ENCODE assay signal across 29 cellular contexts in the genomic region with DNA sequence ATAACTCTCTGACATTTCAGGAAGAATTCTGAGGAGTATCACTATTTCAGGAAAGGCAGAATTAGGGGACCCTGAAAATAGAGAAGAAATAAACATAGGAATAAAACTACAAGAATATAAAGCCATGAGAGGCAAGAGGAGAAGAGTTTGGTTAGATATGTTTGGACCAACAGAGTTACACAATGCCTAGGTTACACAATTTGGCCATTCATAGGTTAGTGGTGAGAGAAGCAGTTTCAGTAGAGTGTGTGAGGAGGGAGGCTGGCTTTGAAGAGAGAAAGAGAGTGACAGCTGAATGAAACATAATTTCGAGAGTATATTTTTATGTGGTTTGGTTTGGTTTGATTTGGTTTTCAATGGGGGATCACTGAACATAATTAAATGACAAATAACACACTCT.
"Had no signal": no experiment of that assay in that cellular context is flagged by ENCODE, and none has a peak within 500 bp of the region (broad histone marks: within the 10 kb centered on the region; RNA-seq: fewer than 3 reads in every experiment).

No MANE protein-coding gene starts in this region.

- ATAC-seq: activated CD4-positive, alpha-beta T cell treated with anti-CD3 and anti-CD28 coated beads for 36 hours; activated CD8-positive, alpha-beta memory T cell treated with anti-CD3 and anti-CD28 coated beads, Interleukin-2, amount 10 ng/mL, durations not matched to agents 7 days and 5 days; activated CD8-positive, alpha-beta T cell treated with anti-CD3 and anti-CD28 coated beads, Interleukin-2, amount 10 ng/mL, durations not matched to agents 7 days and 5 days; activated naive CD4-positive, alpha-beta T cell treated with anti-CD3 and anti-CD28 coated beads, Interleukin-2, amount 50 U/mL, for 72 hours; body of pancreas; foreskin keratinocyte; heart right ventricle; left colon; naive thymus-derived CD8-positive, alpha-beta T cell; pancreas; stimulated activated memory B cell treated with anti-CD40 and anti-IgM and Interleukin-4, amounts not matched to agents 10 μg/mL and 1 μg/mL and 100 μg/mL, for 72 hours; stimulated activated naive CD8-positive, alpha-beta T cell treated with anti-CD3 and anti-CD28 coated beads, Interleukin-15, amount 100 ng/mL, for 72 hours had no signal

- H3K27ac ChIP-seq: body of pancreas, coronary artery, dorsolateral prefrontal cortex, foreskin keratinocyte, heart right ventricle, pancreas, right atrium auricular region, uterus had no signal

- H3K36me3 ChIP-seq: heart right ventricle, pancreas, right atrium auricular region, uterus had no signal

- DNase-seq: activated CD4-positive, alpha-beta T cell treated with anti-CD3 and anti-CD28 coated beads for 36 hours; activated CD4-positive, CD25-positive, alpha-beta regulatory T cell; activated CD8-positive, alpha-beta memory T cell treated with anti-CD3 and anti-CD28 coated beads, Interleukin-2, amount 10 ng/mL, durations not matched to agents 7 days and 5 days; activated CD8-positive, alpha-beta T cell treated with anti-CD3 and anti-CD28 coated beads, Interleukin-2, amount 10 ng/mL, durations not matched to agents 7 days and 5 days; activated naive CD4-positive, alpha-beta T cell; activated T-cell treated with anti-CD3 and anti-CD28 coated beads, Interleukin-2, amount 50 U/mL, for 48 hours; aorta; body of pancreas; dorsolateral prefrontal cortex; effector memory CD4-positive, alpha-beta T cell; erythroblast; foreskin keratinocyte; heart right ventricle; islet precursor cell; left colon; naive thymus-derived CD8-positive, alpha-beta T cell; nucleus accumbens; pancreas; stimulated activated CD4-positive, alpha-beta T cell treated with anti-CD3 and anti-CD28 coated beads, Interleukin-1b, Interleukin-23, amount 100 ng/mL, for 48 hours; stimulated activated CD4-positive, alpha-beta T cell treated with anti-CD3 and anti-CD28 coated beads, Interleukin-4, amount 100 ng/mL, for 4 hours; stimulated activated CD8-positive, alpha-beta memory T cell treated with anti-CD3 and anti-CD28 coated beads, Interleukin-4, amount 100 ng/mL, for 48 hours; stimulated activated naive CD8-positive, alpha-beta T cell treated with anti-CD3 and anti-CD28 coated beads, Interleukin-15, amount 100 ng/mL, for 72 hours; substantia nigra; uterus had no signal

- H3K27me3 ChIP-seq: body of pancreas, dorsolateral prefrontal cortex, foreskin keratinocyte, heart right ventricle, pancreas, right atrium auricular region, uterus had no signal

- H3K4me3 ChIP-seq: body of pancreas, coronary artery, dorsolateral prefrontal cortex, heart right ventricle, pancreas, right atrium auricular region, smooth muscle cell, uterus had no signal

- H3K9me3 ChIP-seq: body of pancreas, pancreas, uterus had no signal

- H3K4me2 ChIP-seq: smooth muscle cell had no signal

- H3K4me1 ChIP-seq: body of pancreas, foreskin keratinocyte, heart right ventricle, pancreas, right atrium auricular region, uterus had no signal
